14 cellular contexts compared by ENCODE assay signal in the genomic region with DNA sequence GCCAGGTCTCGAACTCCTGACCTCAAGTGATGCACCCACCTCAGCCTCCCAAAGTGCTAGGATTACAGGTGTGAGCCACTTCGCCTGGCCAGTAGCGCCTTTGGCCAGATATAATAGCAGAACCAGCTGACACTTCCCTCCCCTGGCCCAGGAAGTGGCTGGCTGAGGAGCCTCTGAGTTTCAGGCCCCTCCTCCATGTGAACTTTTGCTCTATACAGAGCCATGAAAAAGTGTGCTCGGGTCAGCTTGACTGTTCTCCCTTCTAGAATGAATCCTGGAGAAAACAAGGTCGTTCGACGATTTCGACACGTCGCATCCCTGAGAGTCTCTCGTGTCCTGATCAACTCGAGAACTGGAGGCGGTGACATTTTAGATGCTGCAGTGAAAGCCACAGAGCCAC.
"Had no signal": no experiment of that assay in that cellular context is flagged by ENCODE, and none has a peak within 500 bp of the region (broad histone marks: within the 10 kb centered on the region; RNA-seq: fewer than 3 reads in every experiment).

No MANE protein-coding gene starts in this region.

- DNase-seq: activated CD4-positive, CD25-positive, alpha-beta regulatory T cell treated with anti-CD3 and anti-CD28 coated beads, Interleukin-2, amount 50 U/mL, for 72 hours; activated CD8-positive, alpha-beta memory T cell treated with anti-CD3 and anti-CD28 coated beads, Interleukin-2, amount 10 ng/mL, durations not matched to agents 7 days and 5 days; activated naive CD4-positive, alpha-beta T cell; activated naive CD8-positive, alpha-beta T cell treated with anti-CD3 and anti-CD28 coated beads, Interleukin-2, amount 10 ng/mL, durations not matched to agents 7 days and 5 days; effector memory CD8-positive, alpha-beta T cell; stimulated activated CD4-positive, alpha-beta T cell treated with anti-CD3 and anti-CD28 coated beads, Interleukin-2, amount 100 ng/mL, for 48 hours; stimulated activated naive CD8-positive, alpha-beta T cell treated with anti-CD3 and anti-CD28 coated beads, Interleukin-15, amount 100 ng/mL, for 72 hours had no signal

- H3K36me3 ChIP-seq: neural progenitor cell had no signal

- H3K9me3 ChIP-seq: body of pancreas, left ventricle myocardium inferior, SK-N-SH, upper lobe of right lung had no signal

- H3K4me3 Mint-ChIP-seq: activated CD4-positive, alpha-beta memory T cell treated with anti-CD3 and anti-CD28 coated beads for 36 hours; activated CD8-positive, alpha-beta memory T cell treated with anti-CD3 and anti-CD28 coated beads, Interleukin-2, amount 10 ng/mL, durations not matched to agents 7 days and 5 days; activated naive CD8-positive, alpha-beta T cell treated with anti-CD3 and anti-CD28 coated beads, Interleukin-2, amount 10 ng/mL, durations not matched to agents 7 days and 5 days; effector memory CD8-positive, alpha-beta T cell; neural progenitor cell; stimulated activated naive CD8-positive, alpha-beta T cell treated with anti-CD3 and anti-CD28 coated beads, Interleukin-15, amount 100 ng/mL, for 72 hours had no signal

- H3K9me3 Mint-ChIP-seq: activated CD4-positive, alpha-beta memory T cell treated with anti-CD3 and anti-CD28 coated beads for 36 hours; activated naive CD8-positive, alpha-beta T cell treated with anti-CD3 and anti-CD28 coated beads, Interleukin-2, amount 10 ng/mL, durations not matched to agents 7 days and 5 days; effector memory CD8-positive, alpha-beta T cell; neural progenitor cell; stimulated activated naive CD8-positive, alpha-beta T cell treated with anti-CD3 and anti-CD28 coated beads, Interleukin-15, amount 100 ng/mL, for 72 hours had no signal

- H3K4me3 ChIP-seq: body of pancreas, left ventricle myocardium inferior, neural progenitor cell, upper lobe of right lung had no signal

- H3K4me1 ChIP-seq: neural progenitor cell, upper lobe of right lung had no signal

- H3K27ac ChIP-seq: neural progenitor cell, upper lobe of right lung had no signal

- H3K27me3 Mint-ChIP-seq: activated CD4-positive, alpha-beta memory T cell treated with anti-CD3 and anti-CD28 coated beads for 36 hours; activated CD8-positive, alpha-beta memory T cell treated with anti-CD3 and anti-CD28 coated beads, Interleukin-2, amount 10 ng/mL, durations not matched to agents 7 days and 5 days; activated naive CD8-positive, alpha-beta T cell treated with anti-CD3 and anti-CD28 coated beads, Interleukin-2, amount 10 ng/mL, durations not matched to agents 7 days and 5 days; effector memory CD8-positive, alpha-beta T cell; progenitor cell of endocrine pancreas; stimulated activated naive CD8-positive, alpha-beta T cell treated with anti-CD3 and anti-CD28 coated beads, Interleukin-15, amount 100 ng/mL, for 72 hours had no signal

- H3K27me3 ChIP-seq: body of pancreas, neural progenitor cell, upper lobe of right lung had no signal

- H3K27ac Mint-ChIP-seq: activated CD4-positive, alpha-beta memory T cell treated with anti-CD3 and anti-CD28 coated beads for 36 hours; activated CD8-positive, alpha-beta memory T cell treated with anti-CD3 and anti-CD28 coated beads, Interleukin-2, amount 10 ng/mL, durations not matched to agents 7 days and 5 days; activated naive CD8-positive, alpha-beta T cell treated with anti-CD3 and anti-CD28 coated beads, Interleukin-2, amount 10 ng/mL, durations not matched to agents 7 days and 5 days; effector memory CD8-positive, alpha-beta T cell had no signal

- ATAC-seq: activated CD8-positive, alpha-beta memory T cell treated with anti-CD3 and anti-CD28 coated beads, Interleukin-2, amount 10 ng/mL, durations not matched to agents 7 days and 5 days; effector memory CD8-positive, alpha-beta T cell had no signal
